8 cellular contexts compared by ENCODE assay signal in the genomic region with DNA sequence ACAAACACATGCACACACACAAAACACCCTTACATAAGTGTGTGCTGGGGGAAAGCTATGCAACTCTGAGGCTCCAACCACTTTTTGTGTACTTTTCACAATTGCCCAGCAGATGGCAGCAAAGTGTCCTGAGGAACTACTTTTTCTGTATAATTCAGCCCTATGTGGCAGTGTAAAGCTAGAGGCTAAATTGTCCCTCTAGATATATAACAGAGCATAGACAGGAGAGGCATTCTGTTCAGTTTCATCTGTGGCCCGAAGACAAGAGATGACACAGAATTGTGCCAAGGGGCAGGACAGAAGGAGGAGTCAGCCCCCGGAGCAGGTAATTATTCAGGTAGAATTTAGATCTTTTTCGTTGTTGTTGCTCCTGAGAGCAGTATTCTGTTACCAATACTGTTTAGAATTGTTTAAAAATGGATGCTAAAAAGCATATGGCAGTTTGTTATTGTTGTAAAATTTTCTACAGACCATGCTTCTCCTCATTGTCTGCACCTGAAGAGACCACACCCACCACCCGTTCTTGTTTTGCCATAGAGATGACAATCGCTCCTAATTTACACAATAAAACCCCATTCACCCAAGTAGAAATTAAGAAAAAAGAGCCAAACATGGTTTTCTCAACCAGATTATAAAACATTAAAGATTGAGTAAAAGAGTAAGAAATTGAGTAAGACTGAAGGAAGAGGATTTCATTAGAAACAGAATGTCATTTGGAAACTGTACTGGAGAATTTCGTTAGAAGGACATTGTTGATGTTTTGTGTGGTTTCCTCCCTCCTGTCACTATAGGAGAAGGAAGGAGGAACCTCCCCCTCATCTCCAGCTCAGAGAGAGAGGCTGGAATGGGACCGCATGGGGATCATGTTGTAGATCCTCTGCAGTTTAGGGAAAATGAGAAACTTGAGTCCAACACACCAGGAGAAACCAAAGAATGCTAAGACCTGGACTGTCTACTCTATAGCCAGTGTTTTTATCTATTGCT. TPM values are rescaled to one million over a fixed set of nuclear protein-coding genes. Genes with fewer than 3 reads are reported as not detected.
DNase-seq lines count a peak whose midpoint lies in the region; ATAC-seq and TF ChIP-seq lines count a peak whose summit lies in the region.

No MANE protein-coding gene starts in this region.

- H3F3A ChIP-seq in PC-9 (ENCODE audit: insufficient read depth, low read depth): no peaks in the 10 kb centered on the region

- in situ Hi-C loops in Caki2 (cut with HindIII; ENCODE audit: low pct_unique_long_range_greater_than_20kb, low sequenced_read_pairs): no loop called here

- H3K9me3 Mint-ChIP-seq in IgD-negative memory B cell (peaks cover 3 to 5% (median 4%) of the 10 kb centered on the region in 3 donors), neural crest cell (peaks cover 4% of the 10 kb centered on the region)
- H3K9me3 Mint-ChIP-seq in activated T-cell treated with anti-CD3 and anti-CD28 coated beads, Interleukin-2, amount 50 U/mL, for 24 hours: no peaks in the 10 kb centered on the region

- no peaks in the 10 kb centered on the region for H3K27me3 Mint-ChIP-seq in IgD-negative memory B cell
- H3K27me3 Mint-ChIP-seq in activated T-cell treated with anti-CD3 and anti-CD28 coated beads, Interleukin-2, amount 50 U/mL, for 24 hours: peaks cover 47% of the 10 kb centered on the region
- H3K27me3 Mint-ChIP-seq in neural crest cell (ENCODE audit: low read depth): no peaks in the 10 kb centered on the region

- peak; percentile 51 for ATAC-seq in GM21515 (IDR thresholded peaks at IDR 0.05; ENCODE audit: unreplicated experiment)

- H3K4me1 Mint-ChIP-seq in IgD-negative memory B cell (peaks cover 38 to 50% (median 42%) of the 10 kb centered on the region in 3 donors), neural crest cell (peaks cover 7% of the 10 kb centered on the region)
- peaks cover 6% of the 10 kb centered on the region for H3K4me1 Mint-ChIP-seq in activated T-cell treated with anti-CD3 and anti-CD28 coated beads, Interleukin-2, amount 50 U/mL, for 24 hours (ENCODE audit: low read depth)

- H3K27me3 ChIP-seq in PC-9 (ENCODE audit: insufficient read depth, low read depth) (peaks cover 45% of the 10 kb centered on the region), suprapubic skin (no peaks in the 10 kb centered on the region)

- TF ChIP-seq EP300 in suprapubic skin (IDR thresholded peaks at IDR 0.05): no peak

- intact Hi-C loops in PC-9 (cut with micrococcal nuclease; ENCODE audit: unreplicated experiment): loop anchor here (2.0 to 10.0 kb wide), 2 partner anchors 121 to 255 kb away; no protein-coding TSS in a partner anchor

- H3K4me3 ChIP-seq in PC-9 (no peak overlapping the region), suprapubic skin (no peak overlapping the region)

- 48% methylated on average over 7 of the region's 7 CpGs for WGBS in suprapubic skin

- TF ChIP-seq CTCF in PC-9 (conservative IDR thresholded peaks at IDR 0.05) (peak; percentile 82), neural crest cell (conservative IDR thresholded peaks at IDR 0.05) (peak; percentile 80), suprapubic skin (IDR thresholded peaks at IDR 0.05) (peak; percentile 18 to 52)

- H3K27ac Mint-ChIP-seq in IgD-negative memory B cell (peak overlapping the region; percentile 85 to 98 (median 97)), neural crest cell (ENCODE audit: unreplicated experiment) (no peak overlapping the region)
- no peak overlapping the region for H3K27ac Mint-ChIP-seq in activated T-cell treated with anti-CD3 and anti-CD28 coated beads, Interleukin-2, amount 50 U/mL, for 24 hours

- H3K27ac ChIP-seq in PC-9 (no peak overlapping the region), suprapubic skin (no peak overlapping the region)

- H3K4me2 ChIP-seq in PC-9: no peak overlapping the region

- no TSS peak for BruUV-seq in PC-9 (replicated peaks; lab: Mats Ljungman, UMichigan)

- H3K79me2 ChIP-seq in PC-9 (ENCODE audit: low read depth): no peaks in the 10 kb centered on the region

- H3K4me1 ChIP-seq in PC-9 (replicated peaks; ENCODE audit: insufficient read depth) (no peaks in the 10 kb centered on the region), suprapubic skin (no peaks in the 10 kb centered on the region)

- H3K4me3 Mint-ChIP-seq in IgD-negative memory B cell (peak overlapping the region; percentile 68 to 92 (median 82)), neural crest cell (no peak overlapping the region)
- no peak overlapping the region for H3K4me3 Mint-ChIP-seq in activated T-cell treated with anti-CD3 and anti-CD28 coated beads, Interleukin-2, amount 50 U/mL, for 24 hours

- TF ChIP-seq POLR2A in suprapubic skin (IDR thresholded peaks at IDR 0.05): no peak

- no peak overlapping the region for H2AFZ ChIP-seq in PC-9

- CTCF ChIA-PET in PC-9 (lab: Charles Lee): interaction anchor here (1.0 kb wide), 1 partner anchor 24 kb away, joined by 3 read pairs; no protein-coding TSS in a partner anchor

- H3K9me2 ChIP-seq in PC-9 (ENCODE audit: insufficient read depth): no peaks in the 10 kb centered on the region

- DNase-seq in Caki2 (ENCODE audit: low read depth) (peak; percentile 37), PC-9 (peak in 1 of 2 experiments; percentile 39), fibroblast of peridontal ligament (ENCODE audit: extremely low read depth) (peak; percentile 49), neural crest cell (ENCODE audit: low read depth, low spot score) (peak; percentile 69), suprapubic skin (ENCODE audit: low spot score in 2 of 2) (no peak)
- DNase-seq in activated T-cell treated with anti-CD3 and anti-CD28 coated beads, Interleukin-2, amount 50 U/mL, for 24 hours: peak; percentile 51

- H3K36me3 ChIP-seq in PC-9 (ENCODE audit: low read depth): no peaks in the 10 kb centered on the region
- no peaks in the 10 kb centered on the region for H3K36me3 ChIP-seq in suprapubic skin

- H3K36me3 Mint-ChIP-seq in IgD-negative memory B cell (peaks cover 5% of the 10 kb centered on the region), neural crest cell (ENCODE audit: low read depth) (no peaks in the 10 kb centered on the region)
- H3K36me3 Mint-ChIP-seq in activated T-cell treated with anti-CD3 and anti-CD28 coated beads, Interleukin-2, amount 50 U/mL, for 24 hours (ENCODE audit: low read depth): no peaks in the 10 kb centered on the region

- no peaks in the 10 kb centered on the region for H3K9me3 ChIP-seq in PC-9 (ENCODE audit: insufficient read depth, low read depth)
- peaks cover 6% of the 10 kb centered on the region for H3K9me3 ChIP-seq in suprapubic skin

- POLR2A ChIA-PET in PC-9 (lab: Charles Lee; ENCODE audit: unreplicated experiment): no interaction called here

- no peaks in the 10 kb centered on the region for H4K20me1 ChIP-seq in PC-9 (ENCODE audit: insufficient read depth)

RNA-seq across cellular contexts. Expression of gene MS4A7, which starts 14.5 kb away (rescaled TPM):
- not detected in 2 replicates for total RNA-seq in Caki2 (2014; rRNA removed; shearing (Covaris generic); ENCODE audit: low replicate concordance)
- 16.8 TPM for polyA plus RNA-seq in IgD-negative memory B cell
- not detected in 2 replicates for total RNA-seq in PC-9 (2021)
- not detected in 2 replicates for total RNA-seq in neural crest cell
- total RNA-seq in suprapubic skin: 1 to 10 TPM in 3 of 4 donors, under 1 TPM in 1; 0.86 to 9.5 (median 4.2) TPM

RNA-seq across cellular contexts. Expression of gene MS4A14, which starts 32.4 kb away (rescaled TPM):
- not detected in 2 replicates for total RNA-seq in Caki2 (2014; rRNA removed; shearing (Covaris generic); ENCODE audit: low replicate concordance)
- polyA plus RNA-seq in IgD-negative memory B cell: 1.1 TPM
- not detected in 2 replicates for total RNA-seq in PC-9 (2021)
- total RNA-seq in neural crest cell: not detected in 2 replicates
- total RNA-seq in suprapubic skin: 1 to 10 TPM in 1 of 4 donors, under 1 TPM in 1, not detected in 2; 0.48 to 2.3 TPM

RNA-seq across cellular contexts. Expression of gene MS4A6E, which starts 36.8 kb away (rescaled TPM):
- total RNA-seq in Caki2 (2014; rRNA removed; shearing (Covaris generic); ENCODE audit: low replicate concordance): not detected in 2 replicates
- not detected for polyA plus RNA-seq in IgD-negative memory B cell
- not detected in 2 replicates for total RNA-seq in PC-9 (2021)
- not detected in 2 replicates for total RNA-seq in neural crest cell
- not detected for total RNA-seq in suprapubic skin

Comparison
In these comparisons a context has a peak if more than half of its experiments do, and no peak if none do; other contexts are left out.
1. DNase-seq: peak in Caki2 (single experiment), activated T-cell treated with anti-CD3 and anti-CD28 coated beads, Interleukin-2, amount 50 U/mL, for 24 hours (single experiment), fibroblast of peridontal ligament (single experiment) and neural crest cell (single experiment); none in suprapubic skin (0 of 2).
2. H3K27ac Mint-ChIP-seq: peak in IgD-negative memory B cell (3 of 3); none in activated T-cell treated with anti-CD3 and anti-CD28 coated beads, Interleukin-2, amount 50 U/mL, for 24 hours (single experiment) and neural crest cell (single experiment).
3. H3K4me3 Mint-ChIP-seq: peak in IgD-negative memory B cell (4 of 4); none in activated T-cell treated with anti-CD3 and anti-CD28 coated beads, Interleukin-2, amount 50 U/mL, for 24 hours (single experiment) and neural crest cell (single experiment).
4. Peak in every context shown above with its lines, with median percentiles within 50 percentile points of each other: CTCF ChIP-seq.